Comparison of ENCODE assay signal across 23 cellular contexts in the genomic region with DNA sequence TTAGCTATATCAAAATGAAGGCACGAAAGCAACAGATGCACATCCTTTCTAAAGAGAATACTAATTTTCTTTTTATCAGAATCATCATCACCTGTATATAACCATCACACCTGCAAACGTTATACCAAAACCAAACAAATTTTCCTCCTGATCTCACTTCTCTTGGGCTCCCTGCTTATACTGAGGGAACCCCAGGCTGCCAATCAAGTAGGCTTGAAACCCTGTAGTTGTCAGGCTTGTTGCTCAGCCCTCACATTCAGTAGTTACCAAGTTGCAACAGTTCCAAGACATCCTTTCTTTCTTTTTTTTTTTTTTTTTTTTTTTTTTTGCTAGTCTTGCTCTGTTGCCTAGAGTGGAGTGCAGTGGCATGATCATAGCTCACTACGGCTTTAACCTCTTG.
"Had no signal": no experiment of that assay in that cellular context is flagged by ENCODE, and none has a peak within 500 bp of the region (broad histone marks: within the 10 kb centered on the region; RNA-seq: fewer than 3 reads in every experiment).

No MANE protein-coding gene starts in this region.

- FAIRE-seq: RCC 7860 had no signal

- H3K36me3 ChIP-seq: MG63, SJSA1 had no signal

- DNase-seq: Karpas-422, KG1, MG63, NCI-H1092, NCI-H1436, NCI-H187, NCI-H2029, NCI-H2081 treated with DMSO at 0.1 percent for 48 hours, NCI-H2171, NCI-H226, NCI-H446, NCI-H510A, NCI-H524 treated with DMSO at 0.1 percent for 48 hours, NCI-H69, NCI-H774, Right ventricle myocardium superior, RPMI8226, SIG-M5, SW 1271, T-cell had no signal

- H3K27me3 ChIP-seq: SJSA1 had no signal

- H3K9me3 ChIP-seq: MG63, SJSA1 had no signal

- H3K4me1 ChIP-seq: SJSA1 had no signal

- H3K9me3 Mint-ChIP-seq: T-cell had no signal

- H3K27ac Mint-ChIP-seq: T-cell had no signal

- H3K27me3 Mint-ChIP-seq: T-cell had no signal

- ATAC-seq: T-cell had no signal

- H3K4me3 ChIP-seq: MG63, SJSA1, SK-N-MC had no signal

- H3K27ac ChIP-seq: SJSA1, SK-N-MC had no signal

- H3K4me3 Mint-ChIP-seq: T-cell had no signal
